ENCODE assay signal across 23 cellular contexts in the genomic region with DNA sequence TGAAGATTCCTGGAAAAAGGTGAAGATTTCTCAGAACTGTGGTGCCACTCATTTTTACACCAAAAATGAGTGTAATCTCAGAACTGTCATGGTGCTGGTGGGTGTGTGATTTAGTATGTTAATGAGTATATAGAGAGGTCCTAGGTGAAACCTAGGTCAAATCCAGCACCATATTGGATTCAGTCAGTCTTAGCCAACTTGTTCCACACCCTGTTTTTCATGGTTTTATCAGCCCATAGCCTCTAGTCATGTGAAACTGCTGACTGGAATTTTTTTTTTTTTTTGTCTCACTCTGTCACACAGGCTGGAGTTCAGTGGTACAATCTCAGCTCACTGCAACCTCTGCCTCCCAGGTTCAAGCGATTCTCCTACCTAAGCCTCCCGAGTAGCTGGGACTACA. TPM values are rescaled to one million over a fixed set of nuclear protein-coding genes. Genes with fewer than 3 reads are reported as not detected.
A peak's percentile ranks its signal among the peaks of the same experiment; 100 is the strongest.
DNase-seq lines count a peak whose midpoint lies in the region; ATAC-seq and TF ChIP-seq lines count a peak whose summit lies in the region.
"Had no signal": no experiment of that assay in that cellular context is flagged by ENCODE, and none has a peak within 500 bp of the region (broad histone marks: within the 10 kb centered on the region; RNA-seq: fewer than 3 reads in every experiment).

No MANE protein-coding gene starts in this region.

- no peaks in the 10 kb centered on the region for H3K4me1 Mint-ChIP-seq in activated T-helper 17 cell treated with anti-CD3 and anti-CD28 coated beads, Interleukin-2, amount 50 U/mL, for 72 hours
- H3K4me1 Mint-ChIP-seq in stimulated activated effector memory CD8-positive, alpha-beta T cell treated with anti-CD3 and anti-CD28 coated beads, Interleukin-12 subunit alpha, Interleukin-12 subunit beta, amount 100 ng/mL, for 72 hours: no peaks in the 10 kb centered on the region
- H3K4me1 Mint-ChIP-seq: CD14-positive monocyte; CD4-positive, alpha-beta memory T cell; CD4-positive, CD25-positive, alpha-beta regulatory T cell; CD8-positive, alpha-beta memory T cell had no signal

- ATAC-seq in activated T-helper 17 cell treated with anti-CD3 and anti-CD28 coated beads, Interleukin-2, amount 50 U/mL, for 72 hours (replicated peaks): peak; percentile 46
- ATAC-seq in stimulated activated effector memory CD8-positive, alpha-beta T cell treated with anti-CD3 and anti-CD28 coated beads, Interleukin-12 subunit alpha, Interleukin-12 subunit beta, amount 100 ng/mL, for 72 hours: peak; percentile 65
- ATAC-seq in GM21576 (IDR thresholded peaks at IDR 0.05; ENCODE audit: unreplicated experiment): no peak
- ATAC-seq in GM21737 (IDR thresholded peaks at IDR 0.05; ENCODE audit: unreplicated experiment): no peak

- H3K9me2 ChIP-seq in MM.1S (replicated peaks; ENCODE audit: insufficient read depth, low read length): no peaks in the 10 kb centered on the region

- no peaks in the 10 kb centered on the region for H3K9me3 Mint-ChIP-seq in activated T-helper 17 cell treated with anti-CD3 and anti-CD28 coated beads, Interleukin-2, amount 50 U/mL, for 72 hours
- H3K9me3 Mint-ChIP-seq in stimulated activated effector memory CD8-positive, alpha-beta T cell treated with anti-CD3 and anti-CD28 coated beads, Interleukin-12 subunit alpha, Interleukin-12 subunit beta, amount 100 ng/mL, for 72 hours: peaks cover 3% of the 10 kb centered on the region

- H4K20me1 ChIP-seq in MM.1S (ENCODE audit: insufficient read depth, low read length): no peaks in the 10 kb centered on the region
- H4K20me1 ChIP-seq: BLaER1 had no signal

- H3K79me2 ChIP-seq in MM.1S (ENCODE audit: low read length): no peaks in the 10 kb centered on the region

- H3K36me3 ChIP-seq in MM.1S (replicated peaks; ENCODE audit: insufficient read depth, low read length): no peaks in the 10 kb centered on the region
- H3K36me3 ChIP-seq: BE2C, BLaER1 had no signal

- H3K4me3 ChIP-seq in MM.1S (ENCODE audit: low read length): no peak overlapping the region
- H3K4me3 ChIP-seq: BLaER1 had no signal

- no peak overlapping the region for H3K27ac Mint-ChIP-seq in activated T-helper 17 cell treated with anti-CD3 and anti-CD28 coated beads, Interleukin-2, amount 50 U/mL, for 72 hours
- H3K27ac Mint-ChIP-seq in stimulated activated effector memory CD8-positive, alpha-beta T cell treated with anti-CD3 and anti-CD28 coated beads, Interleukin-12 subunit alpha, Interleukin-12 subunit beta, amount 100 ng/mL, for 72 hours: no peak overlapping the region
- H3K27ac Mint-ChIP-seq: CD14-positive monocyte; CD4-positive, alpha-beta memory T cell; CD4-positive, CD25-positive, alpha-beta regulatory T cell; CD8-positive, alpha-beta memory T cell had no signal

- no peaks in the 10 kb centered on the region for H3K27me3 Mint-ChIP-seq in activated T-helper 17 cell treated with anti-CD3 and anti-CD28 coated beads, Interleukin-2, amount 50 U/mL, for 72 hours
- H3K27me3 Mint-ChIP-seq: CD4-positive, alpha-beta memory T cell; CD4-positive, CD25-positive, alpha-beta regulatory T cell had no signal

- H2AFZ ChIP-seq in MM.1S (ENCODE audit: low read length): no peak overlapping the region

- no peaks in the 10 kb centered on the region for H3K27me3 ChIP-seq in MM.1S (replicated peaks; ENCODE audit: insufficient read depth, low read length)
- H3K27me3 ChIP-seq: BE2C had no signal

- H3K4me3 Mint-ChIP-seq in activated T-helper 17 cell treated with anti-CD3 and anti-CD28 coated beads, Interleukin-2, amount 50 U/mL, for 72 hours: no peak overlapping the region
- no peak overlapping the region for H3K4me3 Mint-ChIP-seq in stimulated activated effector memory CD8-positive, alpha-beta T cell treated with anti-CD3 and anti-CD28 coated beads, Interleukin-12 subunit alpha, Interleukin-12 subunit beta, amount 100 ng/mL, for 72 hours
- H3K4me3 Mint-ChIP-seq: CD14-positive monocyte; CD4-positive, alpha-beta memory T cell; CD4-positive, CD25-positive, alpha-beta regulatory T cell; CD8-positive, alpha-beta memory T cell had no signal

- no peaks in the 10 kb centered on the region for H3F3A ChIP-seq in MM.1S (ENCODE audit: insufficient read depth, low read length)

- peak; percentile 51 for DNase-seq in MM.1S
- DNase-seq in stimulated activated effector memory CD8-positive, alpha-beta T cell treated with anti-CD3 and anti-CD28 coated beads, Interleukin-12 subunit alpha, Interleukin-12 subunit beta, amount 100 ng/mL, for 72 hours (ENCODE audit: low spot score in 2 of 2): no peak
- no peak for DNase-seq in G401 (ENCODE audit: low spot score)
- DNase-seq: 8988T; ACHN; BE2C; C1 segment of cervical spinal cord; CD4-positive, alpha-beta memory T cell; CD4-positive, CD25-positive, alpha-beta regulatory T cell; CD8-positive, alpha-beta memory T cell; COR-L47; DMS 273 treated with DMSO at 0.1 percent for 48 hours; DMS153; DMS53; DMS79; DND-41; EL; GF-D8 had no signal

- peaks cover 8% of the 10 kb centered on the region; the same call in 1 of the 2 replicates for H3K4me1 ChIP-seq in MM.1S (ENCODE audit: low read length)
- H3K4me1 ChIP-seq: BE2C, BLaER1 had no signal

- H3K27ac ChIP-seq in MM.1S (ENCODE audit: low read length): no peak overlapping the region
- H3K27ac ChIP-seq: BLaER1 had no signal

- no peak for TF ChIP-seq CTCF in MM.1S (IDR thresholded peaks at IDR 0.05; ENCODE audit: low read length)

- no peaks in the 10 kb centered on the region for H3K9me3 ChIP-seq in MM.1S (replicated peaks; ENCODE audit: insufficient read depth, low read length)
- H3K9me3 ChIP-seq: BE2C had no signal

- H3K9ac ChIP-seq in MM.1S (ENCODE audit: low read length): no peak overlapping the region
- H3K9ac ChIP-seq: BLaER1 had no signal

- in situ Hi-C loops in G401 (cut with HindIII; ENCODE audit: low sequenced_read_pairs): no loop called here

- H3K4me2 ChIP-seq in MM.1S (ENCODE audit: low read depth, low read length): no peak overlapping the region
- H3K4me2 ChIP-seq: BLaER1 had no signal

- no peaks in the 10 kb centered on the region for H3K36me3 Mint-ChIP-seq in activated T-helper 17 cell treated with anti-CD3 and anti-CD28 coated beads, Interleukin-2, amount 50 U/mL, for 72 hours (ENCODE audit: low read depth)
- H3K36me3 Mint-ChIP-seq in stimulated activated effector memory CD8-positive, alpha-beta T cell treated with anti-CD3 and anti-CD28 coated beads, Interleukin-12 subunit alpha, Interleukin-12 subunit beta, amount 100 ng/mL, for 72 hours: no peaks in the 10 kb centered on the region
- H3K36me3 Mint-ChIP-seq: CD14-positive monocyte had no signal

RNA-seq across cellular contexts. Expression of a gene that starts 58.0 kb away (rescaled TPM):
- total RNA-seq in activated T-helper 17 cell treated with anti-CD3 and anti-CD28 coated beads, Interleukin-2, amount 50 U/mL, for 72 hours: 10 to 100 TPM; 29.7 to 56.7 TPM
- 24.6 and 40.5 TPM in 2 replicates for total RNA-seq in G401 (2014; rRNA removed; shearing (Covaris generic))

Comparison
In these comparisons a context has a peak if more than half of its experiments do, and no peak if none do; other contexts are left out.
1. ATAC-seq: peak in activated T-helper 17 cell treated with anti-CD3 and anti-CD28 coated beads, Interleukin-2, amount 50 U/mL, for 72 hours (single experiment) and stimulated activated effector memory CD8-positive, alpha-beta T cell treated with anti-CD3 and anti-CD28 coated beads, Interleukin-12 subunit alpha, Interleukin-12 subunit beta, amount 100 ng/mL, for 72 hours (single experiment); none in GM21576 (single experiment) and GM21737 (single experiment).